19 cellular contexts compared by ENCODE assay signal in the genomic region with DNA sequence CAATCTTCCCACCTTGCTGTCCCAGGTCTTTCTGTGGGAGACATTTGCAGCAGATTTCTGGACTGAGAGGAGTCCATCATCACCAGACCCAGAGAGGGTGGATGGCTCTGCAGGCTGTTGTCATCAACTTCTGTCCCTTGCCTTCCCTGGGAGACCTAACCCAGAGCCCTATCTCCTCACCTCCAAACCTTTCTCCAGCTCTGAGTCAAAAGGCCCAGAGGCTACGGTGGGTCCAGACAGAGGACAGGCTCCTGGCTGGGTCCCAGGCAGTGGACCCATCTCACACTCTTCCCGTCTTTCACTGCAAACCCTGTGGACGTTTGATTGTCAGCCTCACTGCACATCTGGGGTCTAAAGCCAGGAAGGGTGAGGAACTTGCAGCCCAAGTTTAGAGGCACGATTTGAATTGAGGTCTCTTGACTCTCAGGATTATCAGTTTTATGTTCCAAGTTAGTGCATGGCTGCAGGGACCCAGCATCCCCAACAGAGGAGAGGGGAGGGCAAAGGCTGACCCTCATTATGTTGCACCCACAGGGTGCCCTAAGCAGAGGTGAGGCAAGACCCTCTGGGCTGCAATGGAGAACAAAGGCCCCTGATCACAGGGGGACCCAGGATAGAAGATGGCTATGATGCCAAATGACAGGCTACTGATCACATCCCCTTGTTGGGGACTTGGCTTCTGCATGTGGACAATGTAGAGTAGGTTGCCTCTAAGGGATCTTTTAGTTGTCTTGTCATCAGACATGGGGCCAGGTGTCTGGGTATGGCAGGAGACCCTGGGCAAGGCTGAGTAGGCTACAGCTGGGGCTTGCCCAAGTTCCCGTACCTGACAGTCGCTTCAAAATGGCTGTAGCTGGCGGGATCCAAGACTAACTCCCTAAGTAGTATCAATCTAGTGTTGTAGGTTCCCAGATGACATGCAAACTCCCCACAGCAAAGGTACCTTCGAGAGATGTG. TPM values are rescaled to one million over a fixed set of nuclear protein-coding genes. Genes with fewer than 3 reads are reported as not detected.
DNase-seq lines count a peak whose midpoint lies in the region; ATAC-seq and TF ChIP-seq lines count a peak whose summit lies in the region.
"Had no signal": no experiment of that assay in that cellular context is flagged by ENCODE, and none has a peak within 500 bp of the region (broad histone marks: within the 10 kb centered on the region; RNA-seq: fewer than 3 reads in every experiment).

No MANE protein-coding gene starts in this region.

- no peaks in the 10 kb centered on the region for H3F3A ChIP-seq in neural progenitor cell (ENCODE audit: low read depth)

- no peaks in the 10 kb centered on the region for H3K9me3 ChIP-seq in RWPE2 (ENCODE audit: severe bottlenecking)
- H3K9me3 ChIP-seq in neural progenitor cell (ENCODE audit: low read depth): no peaks in the 10 kb centered on the region
- H3K9me3 ChIP-seq: adrenal gland, tibial artery had no signal

- no peaks in the 10 kb centered on the region for H3K9me3 Mint-ChIP-seq in neural progenitor cell
- H3K9me3 Mint-ChIP-seq: activated T-cell treated with anti-CD3 and anti-CD28 coated beads, Interleukin-2, amount 50 U/mL, for 4 hours had no signal

- no peak overlapping the region for H3K4me2 ChIP-seq in neural progenitor cell

- no peaks in the 10 kb centered on the region for H3K36me3 Mint-ChIP-seq in neural progenitor cell
- H3K36me3 Mint-ChIP-seq: brain; CD4-positive, CD25-positive, alpha-beta regulatory T cell had no signal

- peaks cover 21% of the 10 kb centered on the region for H4K20me1 ChIP-seq in neural progenitor cell (ENCODE audit: low read depth)

- H3K4me3 ChIP-seq in RWPE2 (ENCODE audit: severe bottlenecking) (no peak overlapping the region), neural progenitor cell (no peak overlapping the region)
- H3K4me3 ChIP-seq: adrenal gland, skin epidermis, tibial artery had no signal

- H3K4me1 ChIP-seq in RWPE2 (ENCODE audit: insufficient read depth, poor library complexity, severe bottlenecking): no peaks in the 10 kb centered on the region
- H3K4me1 ChIP-seq in neural progenitor cell: peaks cover 10% of the 10 kb centered on the region

- H3K27ac Mint-ChIP-seq in neural progenitor cell: no peak overlapping the region
- H3K27ac Mint-ChIP-seq: brain; CD4-positive, CD25-positive, alpha-beta regulatory T cell had no signal

- H3K27me3 ChIP-seq in RWPE2 (ENCODE audit: insufficient read depth, poor library complexity, severe bottlenecking) (peaks cover 49% of the 10 kb centered on the region), neural progenitor cell (peaks cover 97% of the 10 kb centered on the region)

- no peaks in the 10 kb centered on the region for H3K36me3 ChIP-seq in RWPE2 (ENCODE audit: low read depth)
- H3K36me3 ChIP-seq in neural progenitor cell: no peaks in the 10 kb centered on the region
- H3K36me3 ChIP-seq: adrenal gland, tibial artery had no signal

- H3K27ac ChIP-seq in RWPE2 (ENCODE audit: poor library complexity, severe bottlenecking) (no peak overlapping the region), neural progenitor cell (no peak overlapping the region)
- H3K27ac ChIP-seq: adrenal gland, RWPE1, tibial artery had no signal

- no peak for ATAC-seq in activated CD4-positive, CD25-positive, alpha-beta regulatory T cell treated with anti-CD3 and anti-CD28 coated beads, Interleukin-2, amount 50 U/mL, for 24 hours
- ATAC-seq in GM19452 (IDR thresholded peaks at IDR 0.05; ENCODE audit: unreplicated experiment) (peak; percentile 19), RWPE2 (ENCODE audit: low read depth) (no peak)

- no peak overlapping the region for H2AFZ ChIP-seq in neural progenitor cell (replicated peaks)

- peak overlapping the region; percentile 35 for H3K4me3 Mint-ChIP-seq in neural progenitor cell
- H3K4me3 Mint-ChIP-seq: activated T-cell treated with anti-CD3 and anti-CD28 coated beads, Interleukin-2, amount 50 U/mL, for 4 hours; CD4-positive, CD25-positive, alpha-beta regulatory T cell had no signal

- peak; percentile 21 for DNase-seq in activated CD4-positive, CD25-positive, alpha-beta regulatory T cell treated with anti-CD3 and anti-CD28 coated beads, Interleukin-2, amount 50 U/mL, for 72 hours
- DNase-seq in RWPE2 (ENCODE audit: low spot score) (peak; percentile 15), neural progenitor cell (ENCODE audit: low spot score) (no peak), CD1c-positive myeloid dendritic cell (ENCODE audit: extremely low spot score) (no peak), GM19238 (ENCODE audit: insufficient read length, low spot score) (no peak), middle frontal gyrus (ENCODE audit: extremely low spot score, low spot score) (no peak)
- DNase-seq: NCI-H446 treated with DMSO at 0.1 percent for 48 hours had no signal

- H3K79me2 ChIP-seq in neural progenitor cell (ENCODE audit: low read depth): no peaks in the 10 kb centered on the region

- peaks cover 36% of the 10 kb centered on the region for H3K4me1 Mint-ChIP-seq in neural progenitor cell
- H3K4me1 Mint-ChIP-seq: brain had no signal

- peaks cover 50% of the 10 kb centered on the region for H3K27me3 Mint-ChIP-seq in neural progenitor cell (ENCODE audit: insufficient read depth, low read depth)

- TF ChIP-seq CTCF in RWPE2 (IDR thresholded peaks at IDR 0.05; ENCODE audit: poor library complexity, severe bottlenecking) (no peak), neural progenitor cell (IDR thresholded peaks at IDR 0.05) (no peak)

- no peak overlapping the region for H3K9ac ChIP-seq in neural progenitor cell

RNA-seq across cellular contexts. Expression of a gene that starts 4.7 kb away (rescaled TPM):
- not detected in 2 replicates for total RNA-seq in neural progenitor cell (ENCODE audit: low replicate concordance)
- total RNA-seq: activated CD8-positive, alpha-beta memory T cell treated with anti-CD3 and anti-CD28 coated beads for 36 hours; epithelial cell of proximal tubule; HT-29 had no signal

RNA-seq across cellular contexts. Expression of a gene that starts 11.4 kb away (rescaled TPM):
- 10.0 and 19.5 TPM in 2 replicates for total RNA-seq in neural progenitor cell (ENCODE audit: low replicate concordance)

Comparison
In these comparisons a context has a peak if more than half of its experiments do, and no peak if none do; other contexts are left out.
1. DNase-seq: peak in activated CD4-positive, CD25-positive, alpha-beta regulatory T cell treated with anti-CD3 and anti-CD28 coated beads, Interleukin-2, amount 50 U/mL, for 72 hours (single experiment) and RWPE2 (single experiment); none in neural progenitor cell (single experiment), CD1c-positive myeloid dendritic cell (single experiment), GM19238 (single experiment) and middle frontal gyrus (single experiment).